Comparison of ENCODE assay signal across 8 cellular contexts in genomic region chr6:142946924-142947701, GRCh38. TPM values are rescaled to one million over a fixed set of nuclear protein-coding genes. Genes with fewer than 3 reads are reported as not detected.
DNase-seq lines count a peak whose midpoint lies in the region; ATAC-seq and TF ChIP-seq lines count a peak whose summit lies in the region.

No MANE protein-coding gene starts in this region.

- 0 to 1% (median 0%) methylated on average over 11 to 76 of the region's 76 CpGs for WGBS in stomach, 5 donors

- H3K27ac Mint-ChIP-seq in activated T-helper 17 cell treated with anti-CD3 and anti-CD28 coated beads, Interleukin-2, amount 50 U/mL, for 72 hours: peak overlapping the region; percentile 100
- peak overlapping the region; percentile 93 to 97 (median 97) for H3K27ac Mint-ChIP-seq in nephron

- H3K9me3 ChIP-seq in Peyer's patch (peaks cover 0 to 2% (median 0%) of the 10 kb centered on the region in 4 donors), stomach (no peaks in the 10 kb centered on the region)

- H3K4me3 Mint-ChIP-seq in activated T-helper 17 cell treated with anti-CD3 and anti-CD28 coated beads, Interleukin-2, amount 50 U/mL, for 72 hours: peak overlapping the region; percentile 90
- H3K4me3 Mint-ChIP-seq in nephron: peak overlapping the region; percentile 94 to 98 (median 97)

- peaks cover 17% of the 10 kb centered on the region for H3K4me1 Mint-ChIP-seq in activated T-helper 17 cell treated with anti-CD3 and anti-CD28 coated beads, Interleukin-2, amount 50 U/mL, for 72 hours
- H3K4me1 Mint-ChIP-seq in nephron: peaks cover 30% of the 10 kb centered on the region

- ATAC-seq in GM18520 (IDR thresholded peaks at IDR 0.05; ENCODE audit: unreplicated experiment) (peak; percentile 52), HG03039 (IDR thresholded peaks at IDR 0.05; ENCODE audit: unreplicated experiment) (peak; percentile 47)
- ATAC-seq in activated T-helper 17 cell treated with anti-CD3 and anti-CD28 coated beads, Interleukin-2, amount 50 U/mL, for 72 hours (replicated peaks): peak; percentile 58

- no peaks in the 10 kb centered on the region for H3K9me3 Mint-ChIP-seq in activated T-helper 17 cell treated with anti-CD3 and anti-CD28 coated beads, Interleukin-2, amount 50 U/mL, for 72 hours
- no peaks in the 10 kb centered on the region for H3K9me3 Mint-ChIP-seq in nephron

- H3K27me3 Mint-ChIP-seq in activated T-helper 17 cell treated with anti-CD3 and anti-CD28 coated beads, Interleukin-2, amount 50 U/mL, for 72 hours: no peaks in the 10 kb centered on the region
- H3K27me3 Mint-ChIP-seq in nephron (ENCODE audit: low read depth): peaks cover 9% of the 10 kb centered on the region

- TF ChIP-seq CTCF in Peyer's patch (IDR thresholded peaks at IDR 0.05): peak in 3 of 6 experiments; percentile 1 to 13 (median 10)
- TF ChIP-seq CTCF in nephron (IDR thresholded peaks at IDR 0.05; ENCODE audit: unreplicated experiment in 3 of 3): no peak
- peak in 1 of 7 experiments; percentile 6 for TF ChIP-seq CTCF in stomach (IDR thresholded peaks at IDR 0.05)

- TF ChIP-seq EP300 in stomach (IDR thresholded peaks at IDR 0.05): no peak

- H3K36me3 ChIP-seq in Peyer's patch: no peaks in the 10 kb centered on the region
- H3K36me3 ChIP-seq in stomach: no peaks in the 10 kb centered on the region

- H3K27ac ChIP-seq in Peyer's patch (peak overlapping the region; percentile 97 to 100 (median 98)), stomach (peak overlapping the region; percentile 97 to 100 (median 99))

- H3K4me3 ChIP-seq in Peyer's patch: peak overlapping the region; percentile 65 to 93 (median 89)
- H3K4me3 ChIP-seq in stomach: peak overlapping the region; percentile 61 to 94 (median 81)

- H3K4me1 ChIP-seq in Peyer's patch (peaks cover 0 to 10% (median 4%) of the 10 kb centered on the region in 4 donors), stomach (peaks cover 15 to 31% (median 19%) of the 10 kb centered on the region in 4 donors)

- TF ChIP-seq POLR2A in Peyer's patch (IDR thresholded peaks at IDR 0.05) (peak; percentile 18 to 67), stomach (IDR thresholded peaks at IDR 0.05) (no peak)

- DNase-seq in 8988T: peak; percentile 82
- DNase-seq in Peyer's patch: peak; percentile 84 to 92 (median 88)
- DNase-seq in fibroblast of peridontal ligament (ENCODE audit: extremely low read depth): peak; percentile 47
- peak; percentile 83 for DNase-seq in stomach

- H3K27me3 ChIP-seq in Peyer's patch (no peaks in the 10 kb centered on the region), stomach (no peaks in the 10 kb centered on the region)

- intact Hi-C loops in stomach (cut with DNase I; ENCODE audit: low total_unique reads): no loop called here

- peaks cover 41% of the 10 kb centered on the region for H3K36me3 Mint-ChIP-seq in activated T-helper 17 cell treated with anti-CD3 and anti-CD28 coated beads, Interleukin-2, amount 50 U/mL, for 72 hours (ENCODE audit: low read depth)
- H3K36me3 Mint-ChIP-seq in nephron (ENCODE audit: low read depth): no peaks in the 10 kb centered on the region

RNA-seq across cellular contexts. Expression of gene HIVEP2, which starts 2.1 kb away (rescaled TPM):
- total RNA-seq in Peyer's patch: 10 to 100 TPM; 14.4 to 35.5 (median 19.5) TPM
- 10 to 100 TPM; 33.0 to 53.5 TPM for total RNA-seq in activated T-helper 17 cell treated with anti-CD3 and anti-CD28 coated beads, Interleukin-2, amount 50 U/mL, for 72 hours
- 10 to 100 TPM in 2 of 5 donors, 1 to 10 TPM in 2, under 1 TPM in 1; 0.58 to 14.3 (median 9.1) TPM for total RNA-seq in stomach
- 1 to 10 TPM; 2.2 to 3.2 (median 2.9) TPM for polyA plus RNA-seq in stomach

Comparison
In these comparisons a context has a peak if more than half of its experiments do, and no peak if none do; other contexts are left out.
1. Peak in every context shown above with its lines: DNase-seq, ATAC-seq, H3K4me3 ChIP-seq and H3K27ac ChIP-seq.
2. POLR2A ChIP-seq: peak in Peyer's patch (2 of 2); none in stomach (0 of 4).